22 cellular contexts compared by ENCODE assay signal in genomic region chr2:101089942-101090799, GRCh38.
"Had no signal": no experiment of that assay in that cellular context is flagged by ENCODE, and none has a peak within 500 bp of the region (broad histone marks: within the 10 kb centered on the region; RNA-seq: fewer than 3 reads in every experiment).

No MANE protein-coding gene starts in this region.

- H3K9me3 ChIP-seq: lower lobe of right lung, thyroid gland had no signal

- H3K4me1 ChIP-seq: lower lobe of right lung, thyroid gland had no signal

- H3K9me3 Mint-ChIP-seq: activated CD4-positive, alpha-beta T cell treated with anti-CD3 and anti-CD28 coated beads, Interleukin-2, amount 10 ng/mL, durations not matched to agents 24 days and 14 days; activated CD8-positive, alpha-beta T cell treated with anti-CD3 and anti-CD28 coated beads for 36 hours; activated naive CD8-positive, alpha-beta T cell treated with anti-CD3 and anti-CD28 coated beads for 36 hours; activated T-helper 17 cell treated with anti-CD3 and anti-CD28 coated beads, Interleukin-2, amount 50 U/mL, for 72 hours; dendritic cell treated with granulocyte-macrophage colony-stimulating factor and Interleukin-4, amounts not matched to agents 40 ng/mL and 50 ng/mL, for 4 days; effector memory CD8-positive, alpha-beta T cell had no signal

- H3K36me3 ChIP-seq: lower lobe of right lung, thyroid gland had no signal

- H3K4me3 ChIP-seq: lower lobe of right lung, thyroid gland had no signal

- H3K27me3 Mint-ChIP-seq: activated CD4-positive, alpha-beta T cell treated with anti-CD3 and anti-CD28 coated beads, Interleukin-2, amount 10 ng/mL, durations not matched to agents 24 days and 14 days; activated naive CD8-positive, alpha-beta T cell treated with anti-CD3 and anti-CD28 coated beads for 36 hours; dendritic cell treated with granulocyte-macrophage colony-stimulating factor and Interleukin-4, amounts not matched to agents 40 ng/mL and 50 ng/mL, for 4 days had no signal

- H3K4me3 Mint-ChIP-seq: activated CD4-positive, alpha-beta T cell treated with anti-CD3 and anti-CD28 coated beads, Interleukin-2, amount 10 ng/mL, durations not matched to agents 24 days and 14 days; activated CD8-positive, alpha-beta T cell treated with anti-CD3 and anti-CD28 coated beads for 36 hours; activated naive CD8-positive, alpha-beta T cell treated with anti-CD3 and anti-CD28 coated beads for 36 hours; activated T-helper 17 cell treated with anti-CD3 and anti-CD28 coated beads, Interleukin-2, amount 50 U/mL, for 72 hours; dendritic cell treated with granulocyte-macrophage colony-stimulating factor and Interleukin-4, amounts not matched to agents 40 ng/mL and 50 ng/mL, for 4 days; effector memory CD8-positive, alpha-beta T cell; mesothelial cell of epicardium; nephron had no signal

- H3K36me3 Mint-ChIP-seq: activated naive CD8-positive, alpha-beta T cell treated with anti-CD3 and anti-CD28 coated beads for 36 hours had no signal

- H3K27me3 ChIP-seq: thyroid gland had no signal

- DNase-seq: activated CD4-positive, alpha-beta T cell treated with anti-CD3 and anti-CD28 coated beads, Interleukin-2, amount 10 ng/mL, durations not matched to agents 24 days and 14 days; activated CD4-positive, CD25-positive, alpha-beta regulatory T cell; activated naive CD4-positive, alpha-beta T cell; activated naive CD8-positive, alpha-beta T cell treated with anti-CD3 and anti-CD28 coated beads for 36 hours; activated T-cell treated with anti-CD3 and anti-CD28 coated beads, Interleukin-2, amount 50 U/mL, for 1 hour; amniotic stem cell; effector memory CD8-positive, alpha-beta T cell; glutamatergic neuron; hippocampal formation; islet precursor cell; left colon; lower lobe of right lung; occipital lobe; posterior cingulate gyrus; stimulated activated naive CD4-positive, alpha-beta T cell treated with Interleukin-2 at 50 U/mL for 16 hours; T-helper 2 cell; thyroid gland had no signal

- H3K27ac ChIP-seq: lower lobe of right lung, thyroid gland had no signal

- H3K4me1 Mint-ChIP-seq: activated T-helper 17 cell treated with anti-CD3 and anti-CD28 coated beads, Interleukin-2, amount 50 U/mL, for 72 hours; mesothelial cell of epicardium; nephron had no signal

- ATAC-seq: effector memory CD8-positive, alpha-beta T cell; left colon; lower lobe of right lung had no signal

- H3K27ac Mint-ChIP-seq: activated CD4-positive, alpha-beta T cell treated with anti-CD3 and anti-CD28 coated beads, Interleukin-2, amount 10 ng/mL, durations not matched to agents 24 days and 14 days; activated CD8-positive, alpha-beta T cell treated with anti-CD3 and anti-CD28 coated beads for 36 hours; activated naive CD8-positive, alpha-beta T cell treated with anti-CD3 and anti-CD28 coated beads for 36 hours; activated T-helper 17 cell treated with anti-CD3 and anti-CD28 coated beads, Interleukin-2, amount 50 U/mL, for 72 hours; dendritic cell treated with granulocyte-macrophage colony-stimulating factor and Interleukin-4, amounts not matched to agents 40 ng/mL and 50 ng/mL, for 4 days; effector memory CD8-positive, alpha-beta T cell; mesothelial cell of epicardium; nephron had no signal
